30 cellular contexts compared by ENCODE assay signal in genomic region chr9:96508227-96508940, GRCh38. TPM values are rescaled to one million over a fixed set of nuclear protein-coding genes. Genes with fewer than 3 reads are reported as not detected.
DNase-seq lines count a peak whose midpoint lies in the region; ATAC-seq and TF ChIP-seq lines count a peak whose summit lies in the region.
"Had no signal": no experiment of that assay in that cellular context is flagged by ENCODE, and none has a peak within 500 bp of the region (broad histone marks: within the 10 kb centered on the region; RNA-seq: fewer than 3 reads in every experiment).

No MANE protein-coding gene starts in this region.

- H3K9me3 ChIP-seq in H9 (ENCODE audit: control insufficient read depth, low read depth, low read length) (no peaks in the 10 kb centered on the region), heart right ventricle (no peaks in the 10 kb centered on the region), suprapubic skin (no peaks in the 10 kb centered on the region)
- H3K9me3 ChIP-seq: BLaER1, neutrophil, prostate gland had no signal

- DNase-seq in H9 (no peak), caudate nucleus (lab: John Stamatoyannopoulos, UW) (no peak), heart right ventricle (no peak), suprapubic skin (ENCODE audit: low spot score in 2 of 2) (no peak), NCI-H146 treated with DMSO at 0.1 percent for 48 hours (lab: John Stamatoyannopoulos, UW; ENCODE audit: unreplicated experiment) (no peak), NCI-H345 treated with DMSO at 0.1 percent for 48 hours (lab: John Stamatoyannopoulos, UW; ENCODE audit: unreplicated experiment) (no peak), glomerular visceral epithelial cell (ENCODE audit: extremely low spot score) (no peak), AG08395 (ENCODE audit: low spot score) (no peak)
- DNase-seq: activated CD4-positive, alpha-beta T cell treated with anti-CD3 and anti-CD28 coated beads for 36 hours; activated CD8-positive, alpha-beta T cell treated with anti-CD3 and anti-CD28 coated beads, Interleukin-2, amount 10 ng/mL, durations not matched to agents 7 days and 5 days; COR-L47; DMS79; GDM1; glutamatergic neuron; KBM-7; kidney glomerular epithelial cell; mesendoderm; NCI-H1417 treated with DMSO at 0.1 percent for 48 hours; NCI-H446; NCI-H774; stimulated activated CD4-positive, alpha-beta T cell treated with anti-CD3 and anti-CD28 coated beads, Interleukin-15, amount 100 ng/mL, for 24 hours; stimulated activated naive CD4-positive, alpha-beta T cell treated with Interleukin-2 at 50 U/mL for 16 hours had no signal

- H2BK12ac ChIP-seq in H9 (ENCODE audit: insufficient read length, low read depth, low read length), result no peak overlapping the region

- no peak overlapping the region for H3K4me2 ChIP-seq in H9 (ENCODE audit: insufficient read depth, insufficient read length, low read length)
- H3K4me2 ChIP-seq: BLaER1 had no signal

- no peak for TF ChIP-seq CTCF in H9 (conservative IDR thresholded peaks at IDR 0.05)
- no peak for TF ChIP-seq CTCF in heart right ventricle (IDR thresholded peaks at IDR 0.05)
- TF ChIP-seq CTCF in suprapubic skin (IDR thresholded peaks at IDR 0.05), result no peak

- no peak overlapping the region for H3K23ac ChIP-seq in H9 (ENCODE audit: insufficient read length, low read depth, low read length)

- no peaks in the 10 kb centered on the region for H3K79me1 ChIP-seq in H9 (ENCODE audit: insufficient read depth, low read depth, low read length, poor library complexity, severe bottlenecking)

- no peaks in the 10 kb centered on the region for H4K20me1 ChIP-seq in H9 (ENCODE audit: control insufficient read depth, insufficient read depth, insufficient read length)
- H4K20me1 ChIP-seq: BLaER1 had no signal

- H2BK15ac ChIP-seq in H9 (ENCODE audit: low read depth, low read length), result no peak overlapping the region

- H3K27me3 ChIP-seq in H9 (ENCODE audit: insufficient read depth, low read length) (no peaks in the 10 kb centered on the region), heart right ventricle (no peaks in the 10 kb centered on the region), suprapubic skin (no peaks in the 10 kb centered on the region)
- H3K27me3 ChIP-seq: BLaER1, neutrophil had no signal

- TF ChIP-seq POLR2A in suprapubic skin (IDR thresholded peaks at IDR 0.05), result no peak

- H2BK120ac ChIP-seq in H9 (ENCODE audit: low read depth, low read length, poor library complexity, severe bottlenecking), result no peak overlapping the region

- H3K4me3 Mint-ChIP-seq in H9, result no peak overlapping the region
- H3K4me3 Mint-ChIP-seq: activated CD4-positive, alpha-beta T cell treated with anti-CD3 and anti-CD28 coated beads for 36 hours; activated CD8-positive, alpha-beta T cell treated with anti-CD3 and anti-CD28 coated beads, Interleukin-2, amount 10 ng/mL, durations not matched to agents 7 days and 5 days; T-helper 2 cell treated with Interferon-gamma antibody and Interleukin-4, amounts not matched to agents 5 μg/mL and 100 μg/mL, for 36 hours; type B pancreatic cell had no signal

- no peak overlapping the region for H3T11ph ChIP-seq in H9 (ENCODE audit: low read length)

- no peak for TF ChIP-seq EP300 in suprapubic skin (IDR thresholded peaks at IDR 0.05)

- H4K5ac ChIP-seq in H9 (ENCODE audit: insufficient read length, low read depth, low read length), result no peak overlapping the region

- H3K4me3 ChIP-seq in heart right ventricle (no peak overlapping the region), suprapubic skin (no peak overlapping the region)
- H3K4me3 ChIP-seq: BLaER1, prostate gland had no signal

- H3K27ac ChIP-seq in H9 (ENCODE audit: insufficient read length, low read depth, low read length) (no peak overlapping the region), caudate nucleus (ENCODE audit: low read depth, low read length) (peak overlapping the region; percentile 80), heart right ventricle (peak overlapping the region in 9 of 10 donors; percentile 18 to 73 (median 62)), suprapubic skin (peak overlapping the region; percentile 17)
- H3K27ac ChIP-seq: BLaER1, neutrophil, prostate gland had no signal

- H3K23me2 ChIP-seq in H9 (ENCODE audit: insufficient read length, low read depth, low read length, poor library complexity, severe bottlenecking), result no peaks in the 10 kb centered on the region

- H2AFZ ChIP-seq in H9 (ENCODE audit: low read length), result no peak overlapping the region

- ATAC-seq in heart right ventricle, result peak in 7 of 8 donors; percentile 29 to 92 (median 72)
- ATAC-seq: activated CD4-positive, alpha-beta T cell treated with anti-CD3 and anti-CD28 coated beads for 36 hours; activated CD8-positive, alpha-beta T cell treated with anti-CD3 and anti-CD28 coated beads, Interleukin-2, amount 10 ng/mL, durations not matched to agents 7 days and 5 days; activated naive CD4-positive, alpha-beta T cell treated with anti-CD3 and anti-CD28 coated beads, Interleukin-2, amount 50 U/mL, for 72 hours; HCT116 had no signal

- no peaks in the 10 kb centered on the region for H3K9me3 Mint-ChIP-seq in H9
- H3K9me3 Mint-ChIP-seq: activated naive CD4-positive, alpha-beta T cell treated with anti-CD3 and anti-CD28 coated beads, Interleukin-2, amount 50 U/mL, for 72 hours; activated T-helper 2 cell treated with anti-CD3 and anti-CD28 coated beads, Interferon-gamma antibody, Interleukin-2, Interleukin-4, amounts not matched to agents 10 μg/mL and 5 μg/mL and 100 μg/mL, durations not matched to agents 14 hours and 24 hours and 36 hours; T-helper 2 cell treated with Interferon-gamma antibody and Interleukin-4, amounts not matched to agents 5 μg/mL and 100 μg/mL, for 36 hours; type B pancreatic cell had no signal

- H3K4ac ChIP-seq in H9 (ENCODE audit: low read depth, low read length), result no peak overlapping the region

- intact Hi-C loops in heart right ventricle (cut with DNase I), result loop anchor here in 1 of 10 donors (5.0 kb wide), 1 partner anchor 49 kb away; no protein-coding TSS in a partner anchor

- H3K9ac ChIP-seq in H9 (ENCODE audit: extremely low read depth, insufficient read length, low read length), result no peak overlapping the region
- H3K9ac ChIP-seq: BLaER1 had no signal

- no peak overlapping the region for H2BK20ac ChIP-seq in H9 (ENCODE audit: low read depth, low read length, poor library complexity, severe bottlenecking)

- H3K36me3 ChIP-seq in heart right ventricle, result peaks cover 0 to 36% (median 3%) of the 10 kb centered on the region in 9 donors
- peaks cover 8% of the 10 kb centered on the region for H3K36me3 ChIP-seq in suprapubic skin
- H3K36me3 ChIP-seq: BLaER1 had no signal

- H2BK5ac ChIP-seq in H9 (ENCODE audit: insufficient read length, low read length), result no peak overlapping the region

- H3K27ac Mint-ChIP-seq in H9, result peak overlapping the region in 2 of 3 experiments; percentile 43 to 78; a peak in 3 of 7 replicates
- H3K27ac Mint-ChIP-seq: activated CD4-positive, alpha-beta T cell treated with anti-CD3 and anti-CD28 coated beads for 36 hours; activated CD8-positive, alpha-beta T cell treated with anti-CD3 and anti-CD28 coated beads, Interleukin-2, amount 10 ng/mL, durations not matched to agents 7 days and 5 days; activated naive CD4-positive, alpha-beta T cell treated with anti-CD3 and anti-CD28 coated beads, Interleukin-2, amount 50 U/mL, for 72 hours; activated T-helper 2 cell treated with anti-CD3 and anti-CD28 coated beads, Interferon-gamma antibody, Interleukin-2, Interleukin-4, amounts not matched to agents 10 μg/mL and 5 μg/mL and 100 μg/mL, durations not matched to agents 14 hours and 24 hours and 36 hours; T-helper 2 cell treated with Interferon-gamma antibody and Interleukin-4, amounts not matched to agents 5 μg/mL and 100 μg/mL, for 36 hours; type B pancreatic cell had no signal

- no peaks in the 10 kb centered on the region for H3K27me3 Mint-ChIP-seq in H9 (ENCODE audit: low read depth)
- H3K27me3 Mint-ChIP-seq: activated CD4-positive, alpha-beta T cell treated with anti-CD3 and anti-CD28 coated beads for 36 hours; type B pancreatic cell had no signal

- no CpG with 5 or more reads among the region's 14 CpGs for WGBS in H9 (ENCODE audit: extremely low coverage, insufficient read length, low lambda C conversion rate)
- 58 to 65% methylated on average over 14 of the region's 14 CpGs for WGBS in heart right ventricle, 2 donors
- WGBS in suprapubic skin, result 77% methylated on average over 14 of the region's 14 CpGs

- H2AK5ac ChIP-seq in H9 (ENCODE audit: insufficient read length, low read length), result no peak overlapping the region

- peaks cover 17 to 19% of the 10 kb centered on the region in 2 experiments for H3K4me1 Mint-ChIP-seq in H9

- H3K14ac ChIP-seq in H9 (ENCODE audit: insufficient read depth, low read length), result no peak overlapping the region

- no peak overlapping the region for H4K8ac ChIP-seq in H9 (replicated peaks; ENCODE audit: insufficient read length, low read depth, low read length)

- no peak overlapping the region for H3K56ac ChIP-seq in H9 (ENCODE audit: insufficient read length, low read depth, low read length)

- H3K4me1 ChIP-seq in H9 (ENCODE audit: insufficient read depth, low read length) (no peaks in the 10 kb centered on the region; the same call in none of the 2 replicates), heart right ventricle (peaks cover 2 to 38% (median 21%) of the 10 kb centered on the region in 9 donors), suprapubic skin (peaks cover 24% of the 10 kb centered on the region)
- H3K4me1 ChIP-seq: BLaER1, prostate gland had no signal

- H3K79me2 ChIP-seq in H9 (ENCODE audit: insufficient read depth, low read length), result no peaks in the 10 kb centered on the region

- H4K91ac ChIP-seq in H9 (ENCODE audit: insufficient read length, low read depth, low read length), result no peak overlapping the region

- H3K18ac ChIP-seq in H9 (ENCODE audit: insufficient read length, low read depth, low read length), result no peak overlapping the region

- peaks cover 7 to 21% (median 15%) of the 10 kb centered on the region in 3 experiments; a peak in 6 of 7 replicates for H3K36me3 Mint-ChIP-seq in H9 (ENCODE audit: insufficient read depth in 1 of 3, low read depth in 3 of 3)
- H3K36me3 Mint-ChIP-seq: activated naive CD4-positive, alpha-beta T cell treated with anti-CD3 and anti-CD28 coated beads, Interleukin-2, amount 50 U/mL, for 72 hours had no signal

RNA-seq across cellular contexts. Expression of gene HABP4, which starts 58.4 kb away (rescaled TPM):
- total RNA-seq in H9 (2021) (6.8 and 7.5 TPM in 2 replicates), heart right ventricle (10 to 100 TPM; 20.8 to 30.4 (median 25.9) TPM), suprapubic skin (1 to 10 TPM; 3.9 to 9.2 (median 7.1) TPM)
- polyA plus RNA-seq in heart right ventricle, result 10 to 100 TPM; 21.2 to 25.1 TPM
